ENCODE assay signal across 1 cellular context in the genomic region with DNA sequence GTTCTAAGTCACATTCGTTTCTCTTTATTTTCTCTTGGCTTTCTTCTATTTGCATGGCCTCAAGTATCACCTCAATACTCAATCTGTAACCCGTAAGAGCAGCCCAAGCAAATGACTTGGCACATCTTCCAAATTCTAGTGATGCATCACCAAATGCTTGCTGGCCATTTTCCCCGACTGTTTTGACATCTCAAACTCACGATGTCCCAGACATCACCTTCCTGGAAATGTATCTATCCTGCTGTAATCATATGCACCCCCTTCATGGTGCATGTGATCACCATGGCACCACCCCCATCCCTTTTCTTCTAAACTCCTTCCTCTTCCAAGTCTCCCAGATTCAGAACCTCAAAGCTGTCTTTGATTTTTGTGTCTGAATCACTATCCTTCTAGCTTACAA.
TF ChIP-seq lines count a peak whose summit lies in the region.

No MANE protein-coding gene starts in this region.

TF ChIP-seq in GM23338, 12 proteins besides CTCF, POLR2A, EP300 and RAD21 (continued from another document):
- TF ChIP-seq ZNF462 (CRISPR knock-in tag; IDR thresholded peaks at IDR 0.05) (no peak), NANOG (IDR thresholded peaks at IDR 0.05; ENCODE audit: borderline replicate concordance) (no peak)
TF ChIP-seq in GM23338: peak in this region for 0.
